ENCODE assay signal across 10 cellular contexts in genomic region chr22:42747701-42748513, GRCh38. TPM values are rescaled to one million over a fixed set of nuclear protein-coding genes. Genes with fewer than 3 reads are reported as not detected.
DNase-seq lines count a peak whose midpoint lies in the region; ATAC-seq and TF ChIP-seq lines count a peak whose summit lies in the region.
"Had no signal": no experiment of that assay in that cellular context is flagged by ENCODE, and none has a peak within 500 bp of the region (broad histone marks: within the 10 kb centered on the region; RNA-seq: fewer than 3 reads in every experiment).

No MANE protein-coding gene starts in this region.

- H3K36me3 ChIP-seq in IMR-90 (ENCODE audit: control insufficient read depth, insufficient read depth, low read length) (no peaks in the 10 kb centered on the region), lower lobe of right lung (no peaks in the 10 kb centered on the region), tibial artery (no peaks in the 10 kb centered on the region)

- H3K27me3 ChIP-seq in IMR-90 (ENCODE audit: control insufficient read depth, insufficient read depth, low read length) (no peaks in the 10 kb centered on the region), lower lobe of right lung (ENCODE audit: low read depth) (no peaks in the 10 kb centered on the region), tibial artery (no peaks in the 10 kb centered on the region)

- no peak overlapping the region for H3K4me3 Mint-ChIP-seq in activated naive CD8-positive, alpha-beta T cell treated with anti-CD3 and anti-CD28 coated beads, Interleukin-2, amount 50 U/mL, for 24 hours
- H3K4me3 Mint-ChIP-seq: CD4-positive, CD25-positive, alpha-beta regulatory T cell; T-helper 1 cell treated with Interleukin-12 subunit alpha and Interleukin-12 subunit beta and Interleukin-4 antibody, amounts not matched to agents 30 μg/mL and 1 μg/mL, for 36 hours had no signal

- intact Hi-C loops in IMR-90 (cut with micrococcal nuclease), result no loop called here
- intact Hi-C loops in lower lobe of right lung (cut with DNase I), result no loop called here
- intact Hi-C loops in tibial artery (cut with DNase I; ENCODE audit: low total_unique reads), result no loop called here

- peak overlapping the region; percentile 64 for H3K56ac ChIP-seq in IMR-90 (ENCODE audit: extremely low read depth, insufficient read depth, low read length)

- CTCF ChIA-PET in IMR-90 (lab: Yijun Ruan, JAX), result interaction anchor here (1.0 kb wide), 1 partner anchor 18 kb away, joined by 3 read pairs; no protein-coding TSS in a partner anchor

- POLR2A ChIA-PET in IMR-90 (lab: Charles Lee; ENCODE audit: unreplicated experiment), result no interaction called here

- DNase-seq in A172 (ENCODE audit: low spot score) (peak; percentile 52), IMR-90 (peak; percentile 76), cardiac fibroblast (ENCODE audit: low read depth in 2 of 2) (peak; percentile 81 to 86), lower lobe of right lung (no peak), SKM-1 (lab: John Stamatoyannopoulos, UW; ENCODE audit: unreplicated experiment) (no peak), cerebellar nuclear complex (lab: John Stamatoyannopoulos, UW) (no peak), tibial artery (no peak)
- no peak for DNase-seq in activated naive CD8-positive, alpha-beta T cell treated with anti-CD3 and anti-CD28 coated beads, Interleukin-2, amount 50 U/mL, for 24 hours
- DNase-seq: CD4-positive, CD25-positive, alpha-beta regulatory T cell had no signal

- TF ChIP-seq POLR2A in IMR-90 (IDR thresholded peaks at IDR 0.05; ENCODE audit: low read depth, low read length), result no peak

- peak overlapping the region; percentile 51 for H3K4me2 ChIP-seq in IMR-90 (ENCODE audit: low read depth, low read length)

- H3K27ac Mint-ChIP-seq in activated naive CD8-positive, alpha-beta T cell treated with anti-CD3 and anti-CD28 coated beads, Interleukin-2, amount 50 U/mL, for 24 hours, result no peak overlapping the region
- H3K27ac Mint-ChIP-seq: T-helper 1 cell treated with Interleukin-12 subunit alpha and Interleukin-12 subunit beta and Interleukin-4 antibody, amounts not matched to agents 30 μg/mL and 1 μg/mL, for 36 hours had no signal

- H2AFZ ChIP-seq in IMR-90 (replicated peaks; ENCODE audit: low read length, poor library complexity), result peak overlapping the region; percentile 87

- no peaks in the 10 kb centered on the region for H4K20me1 ChIP-seq in IMR-90 (ENCODE audit: insufficient read depth, low read length)

- no TSS peak for BruUV-seq in IMR-90 (replicated peaks; lab: Mats Ljungman, UMichigan)

- peak overlapping the region; percentile 81 for H2BK5ac ChIP-seq in IMR-90 (ENCODE audit: low read depth, low read length, poor library complexity, severe bottlenecking)

- H3K36me3 Mint-ChIP-seq in activated naive CD8-positive, alpha-beta T cell treated with anti-CD3 and anti-CD28 coated beads, Interleukin-2, amount 50 U/mL, for 24 hours (ENCODE audit: low read depth), result no peaks in the 10 kb centered on the region
- H3K36me3 Mint-ChIP-seq: CD4-positive, CD25-positive, alpha-beta regulatory T cell had no signal

- in situ Hi-C loops in IMR-90 (cut with MboI; ENCODE audit: low sequenced_read_pairs), result no loop called here

- H3K23ac ChIP-seq in IMR-90 (ENCODE audit: low read depth, low read length), result peak overlapping the region; percentile 87

- H2AK5ac ChIP-seq in IMR-90 (ENCODE audit: low read depth, low read length), result peak overlapping the region; percentile 89

- peaks cover 3% of the 10 kb centered on the region for H3K4me1 Mint-ChIP-seq in activated naive CD8-positive, alpha-beta T cell treated with anti-CD3 and anti-CD28 coated beads, Interleukin-2, amount 50 U/mL, for 24 hours
- H3K4me1 Mint-ChIP-seq: CD4-positive, CD25-positive, alpha-beta regulatory T cell had no signal

- H3K79me1 ChIP-seq in IMR-90 (ENCODE audit: low read depth in 1 of 2, low read length in 2 of 2), result peaks cover 0 to 6% of the 10 kb centered on the region in 2 experiments; a peak in 1 of 4 replicates

- H4K5ac ChIP-seq in IMR-90 (ENCODE audit: low read depth, low read length), result peak overlapping the region; percentile 84

- peak overlapping the region; percentile 64 for H2BK15ac ChIP-seq in IMR-90 (ENCODE audit: low read depth, low read length)

- H3K4ac ChIP-seq in IMR-90 (ENCODE audit: low read depth, low read length), result peak overlapping the region; percentile 93

- 31% methylated on average over 5 of the region's 14 CpGs; no CpG with 5 or more reads in 1 of the 2 experiments for WGBS in IMR-90 (ENCODE audit: extremely low coverage in 2 of 2, insufficient read length in 1 of 2), 2 experiments

- TF ChIP-seq CTCF in IMR-90 (conservative IDR thresholded peaks at IDR 0.05; ENCODE audit: low read depth, low read length) (no peak), cardiac fibroblast (IDR thresholded peaks at IDR 0.05; ENCODE audit: low read depth, low read length) (no peak), lower lobe of right lung (IDR thresholded peaks at IDR 0.05) (no peak), tibial artery (IDR thresholded peaks at IDR 0.05) (no peak)

- H3K27me3 Mint-ChIP-seq in activated naive CD8-positive, alpha-beta T cell treated with anti-CD3 and anti-CD28 coated beads, Interleukin-2, amount 50 U/mL, for 24 hours, result peaks cover 4% of the 10 kb centered on the region

- H3K18ac ChIP-seq in IMR-90 (ENCODE audit: low read depth, low read length), result peak overlapping the region; percentile 80

- H3K4me1 ChIP-seq in IMR-90 (ENCODE audit: control insufficient read depth, insufficient read depth, low read length) (peaks cover 32% of the 10 kb centered on the region), lower lobe of right lung (peaks cover 57% of the 10 kb centered on the region), tibial artery (peaks cover 0 to 36% (median 9%) of the 10 kb centered on the region in 4 donors)

- H3K4me3 ChIP-seq in IMR-90 (ENCODE audit: insufficient read depth, low read depth, low read length) (no peak overlapping the region), cardiac fibroblast (replicated peaks in 1 of 2; ENCODE audit: low read depth in 2 of 2, low read length in 2 of 2) (no peak overlapping the region), lower lobe of right lung (no peak overlapping the region), tibial artery (no peak overlapping the region)

- H2AK9ac ChIP-seq in IMR-90 (replicated peaks; ENCODE audit: low read depth, low read length, poor library complexity), result peak overlapping the region; percentile 44

- no peaks in the 10 kb centered on the region for H3K9me3 Mint-ChIP-seq in activated naive CD8-positive, alpha-beta T cell treated with anti-CD3 and anti-CD28 coated beads, Interleukin-2, amount 50 U/mL, for 24 hours
- H3K9me3 Mint-ChIP-seq: T-helper 1 cell treated with Interleukin-12 subunit alpha and Interleukin-12 subunit beta and Interleukin-4 antibody, amounts not matched to agents 30 μg/mL and 1 μg/mL, for 36 hours had no signal

- peak overlapping the region; percentile 93 for H3K14ac ChIP-seq in IMR-90 (replicated peaks; ENCODE audit: low read depth, low read length)

- TF ChIP-seq RAD21 in IMR-90 (IDR thresholded peaks at IDR 0.05; ENCODE audit: low read length), result no peak; the same call in 1 of the 2 replicates

- H2BK120ac ChIP-seq in IMR-90 (ENCODE audit: low read depth, low read length), result peak overlapping the region; percentile 97

- peak overlapping the region; percentile 95 for H2BK20ac ChIP-seq in IMR-90 (ENCODE audit: low read depth, low read length)

- H3K27ac ChIP-seq in IMR-90 (ENCODE audit: insufficient read depth, low read length), result peak overlapping the region; percentile 83
- peak overlapping the region; percentile 65 for H3K27ac ChIP-seq in lower lobe of right lung
- H3K27ac ChIP-seq in tibial artery, result peak overlapping the region in 1 of 2 donors; percentile 32

- H4K91ac ChIP-seq in IMR-90 (ENCODE audit: insufficient read depth, low read depth, low read length), result peak overlapping the region; percentile 88

- H4K8ac ChIP-seq in IMR-90 (ENCODE audit: low read depth in 2 of 2, low read length in 2 of 2), result peak overlapping the region; percentile 65 to 96

- H3K9me3 ChIP-seq in IMR-90 (ENCODE audit: control insufficient read depth, insufficient read depth, low read length), result no peaks in the 10 kb centered on the region
- no peaks in the 10 kb centered on the region for H3K9me3 ChIP-seq in lower lobe of right lung
- H3K9me3 ChIP-seq in tibial artery, result no peaks in the 10 kb centered on the region

- dilution Hi-C loops in IMR-90 (cut with HindIII; ENCODE audit: low sequenced_read_pairs, unreplicated experiment), result no loop called here

- peaks cover 8% of the 10 kb centered on the region; the same call in 1 of the 2 replicates for H3K9me1 ChIP-seq in IMR-90 (ENCODE audit: insufficient read depth, low read length)

- ATAC-seq in IMR-90 (ENCODE audit: low read depth) (peak; percentile 48), lower lobe of right lung (no peak)
- ATAC-seq in activated naive CD8-positive, alpha-beta T cell treated with anti-CD3 and anti-CD28 coated beads, Interleukin-2, amount 50 U/mL, for 24 hours, result no peak

- peak overlapping the region; percentile 43 for H3K9ac ChIP-seq in IMR-90 (ENCODE audit: low read depth, low read length)

TF ChIP-seq in IMR-90, 13 proteins besides CTCF, POLR2A, EP300 and RAD21:
- TF ChIP-seq USF2 (IDR thresholded peaks at IDR 0.05; ENCODE audit: low read depth, low read length) (no peak), FOS (IDR thresholded peaks at IDR 0.05; ENCODE audit: low read depth, low read length) (peak; percentile 28; the same call in 1 of the 2 replicates), CEBPB (IDR thresholded peaks at IDR 0.05; ENCODE audit: low read depth, low read length) (peak; percentile 39; the same call in 1 of the 2 replicates), MAFK (IDR thresholded peaks at IDR 0.05; ENCODE audit: low read depth, low read length) (peak; percentile 8; the same call in 1 of the 2 replicates)

RNA-seq across cellular contexts. Expression of gene A4GALT, which starts 27.2 kb away (rescaled TPM):
- total RNA-seq in A172 (2014; rRNA removed; shearing (Covaris generic)), result 1.8 and 3.4 TPM in 2 replicates
- total RNA-seq in IMR-90 (2012; rRNA removed), result 1.6 and 1.9 TPM in 2 replicates
- 6.1 and 6.3 TPM in 2 replicates for polyA plus RNA-seq in IMR-90 (2012; rRNA removed)
- 3.4 and 8.7 TPM in 2 replicates for polyA plus RNA-seq in IMR-90 (2012; cell fraction: cytosol; rRNA removed)
- 3.6 and 6.1 TPM in 2 replicates for polyA plus RNA-seq in IMR-90 (2012; cell fraction: nucleus; rRNA removed; ENCODE audit: low replicate concordance)
- total RNA-seq in lower lobe of right lung, result 19.4 TPM
- total RNA-seq: CD4-positive, CD25-positive, alpha-beta regulatory T cell had no signal
- polyA plus RNA-seq: CD4-positive, CD25-positive, alpha-beta regulatory T cell had no signal

Comparison
In these comparisons a context has a peak if more than half of its experiments do, and no peak if none do; other contexts are left out.
1. DNase-seq: peak in A172 (single experiment), IMR-90 (single experiment) and cardiac fibroblast (2 of 2); none in lower lobe of right lung (single experiment), SKM-1 (single experiment), activated naive CD8-positive, alpha-beta T cell treated with anti-CD3 and anti-CD28 coated beads, Interleukin-2, amount 50 U/mL, for 24 hours (single experiment), cerebellar nuclear complex (0 of 2) and tibial artery (0 of 2).